Comparison of ENCODE assay signal across 9 cellular contexts in genomic region chr16:16007743-16008111, GRCh38. TPM values are rescaled to one million over a fixed set of nuclear protein-coding genes. Genes with fewer than 3 reads are reported as not detected.
DNase-seq lines count a peak whose midpoint lies in the region; ATAC-seq, FAIRE-seq and TF ChIP-seq lines count a peak whose summit lies in the region.
"Had no signal": no experiment of that assay in that cellular context is flagged by ENCODE, and none has a peak within 500 bp of the region (broad histone marks: within the 10 kb centered on the region; RNA-seq: fewer than 3 reads in every experiment).

No MANE protein-coding gene starts in this region.

- peak; percentile 51 for ATAC-seq in HG03097 (IDR thresholded peaks at IDR 0.05; ENCODE audit: low FRiP score, unreplicated experiment)

- intact Hi-C loops in CD14-positive monocyte (cut with micrococcal nuclease): no loop called here

- peaks cover 39 to 46% of the 10 kb centered on the region in 2 donors for H3K36me3 Mint-ChIP-seq in CD14-positive monocyte
- H3K36me3 Mint-ChIP-seq in activated naive CD8-positive, alpha-beta T cell: peaks cover 4% of the 10 kb centered on the region

- H3K27me3 ChIP-seq in tibial nerve: no peaks in the 10 kb centered on the region

- H3K27me3 Mint-ChIP-seq in CD14-positive monocyte (ENCODE audit: low read depth in 3 of 3): no peaks in the 10 kb centered on the region
- H3K27me3 Mint-ChIP-seq in activated naive CD8-positive, alpha-beta T cell: no peaks in the 10 kb centered on the region

- peak; percentile 94 for FAIRE-seq in GM19239 (lab: Jason Lieb, UNC)

- no peak for DNase-seq in CD14-positive monocyte (ENCODE audit: low spot score)
- DNase-seq in GM19239 (ENCODE audit: insufficient read length, low spot score): peak; percentile 69
- no peak for DNase-seq in NK-92 (lab: John Stamatoyannopoulos, UW; ENCODE audit: unreplicated experiment)
- no peak for DNase-seq in C1 segment of cervical spinal cord (lab: John Stamatoyannopoulos, UW)
- DNase-seq in tibial nerve (ENCODE audit: low spot score in 2 of 2): no peak
- no peak for DNase-seq in cerebellar nuclear complex (lab: John Stamatoyannopoulos, UW)
- DNase-seq: NCI-H2081 had no signal

- H3K4me3 Mint-ChIP-seq in CD14-positive monocyte: peak overlapping the region in 1 of 2 donors; percentile 20
- H3K4me3 Mint-ChIP-seq in activated naive CD8-positive, alpha-beta T cell: peak overlapping the region; percentile 45

- H3K4me1 ChIP-seq in tibial nerve: peaks cover 0 to 6% (median 0%) of the 10 kb centered on the region in 4 donors

- WGBS in tibial nerve, 2 donors: 79 to 95% methylated on average over 11 of the region's 11 CpGs

- no peak for TF ChIP-seq POLR2A in tibial nerve (IDR thresholded peaks at IDR 0.05)

- peaks cover 0 to 3% (median 0%) of the 10 kb centered on the region in 7 donors for H3K9me3 Mint-ChIP-seq in CD14-positive monocyte
- H3K9me3 Mint-ChIP-seq in activated naive CD8-positive, alpha-beta T cell (ENCODE audit: low read depth): no peaks in the 10 kb centered on the region

- peak overlapping the region in 1 of 4 donors; percentile 56 for H3K27ac ChIP-seq in tibial nerve

- peak overlapping the region in 6 of 7 donors; percentile 25 to 90 (median 66) for H3K27ac Mint-ChIP-seq in CD14-positive monocyte
- peak overlapping the region; percentile 83 for H3K27ac Mint-ChIP-seq in activated naive CD8-positive, alpha-beta T cell

- TF ChIP-seq CTCF in CD14-positive monocyte (IDR thresholded peaks at IDR 0.05) (no peak), tibial nerve (IDR thresholded peaks at IDR 0.05) (no peak)

- H3K36me3 ChIP-seq in tibial nerve: peaks cover 0 to 31% (median 0%) of the 10 kb centered on the region in 3 donors

- no peak for TF ChIP-seq EP300 in tibial nerve (IDR thresholded peaks at IDR 0.05)

- peaks cover 12% of the 10 kb centered on the region for H3K4me1 Mint-ChIP-seq in CD14-positive monocyte
- H3K4me1 Mint-ChIP-seq in activated naive CD8-positive, alpha-beta T cell (ENCODE audit: low read depth): peaks cover 22% of the 10 kb centered on the region

- H3K9me3 ChIP-seq in tibial nerve: no peaks in the 10 kb centered on the region

- H3K4me3 ChIP-seq in tibial nerve: no peak overlapping the region

RNA-seq across cellular contexts. Expression of gene ABCC1, which starts 58.3 kb away (rescaled TPM):
- polyA plus RNA-seq in CD14-positive monocyte: 1 to 10 TPM; 1.4 to 3.0 TPM
- 10 to 100 TPM; 24.3 to 32.2 (median 25.7) TPM for total RNA-seq in tibial nerve
